ENCODE assay signal across 1 cellular context in genomic region chr16:89906141-89907025, GRCh38.
TF ChIP-seq lines count a peak whose summit lies in the region.

No MANE protein-coding gene starts in this region.

TF ChIP-seq in A549, 52 proteins besides CTCF, POLR2A, EP300 and RAD21:
- TF ChIP-seq CBX2 (IDR thresholded peaks at IDR 0.05; ENCODE audit: borderline replicate concordance, low read depth), result no peak
- no peak for TF ChIP-seq HOXB13 (CRISPR knock-in tag; IDR thresholded peaks at IDR 0.05; ENCODE audit: low read depth)
- TF ChIP-seq JUN (IDR thresholded peaks at IDR 0.05), result no peak
- no peak for TF ChIP-seq ZC3H11A (IDR thresholded peaks at IDR 0.05)
- TF ChIP-seq USF2 (IDR thresholded peaks at IDR 0.05), result no peak
- TF ChIP-seq MAFK (IDR thresholded peaks at IDR 0.05; ENCODE audit: partially characterized antibody), result no peak
- TF ChIP-seq TP53 (CRISPR knock-in tag; IDR thresholded peaks at IDR 0.05), result no peak
- no peak for TF ChIP-seq JUNB (IDR thresholded peaks at IDR 0.05)
- no peak for TF ChIP-seq ATOH8 (CRISPR knock-in tag; IDR thresholded peaks at IDR 0.05; ENCODE audit: low read depth)
- TF ChIP-seq KDM1A (IDR thresholded peaks at IDR 0.05; ENCODE audit: low read depth), result no peak
- no peak for TF ChIP-seq RFX5 (IDR thresholded peaks at IDR 0.05)
- TF ChIP-seq PHF8 (IDR thresholded peaks at IDR 0.05; ENCODE audit: borderline replicate concordance, low read depth), result no peak
- no peak for TF ChIP-seq HDAC2 (IDR thresholded peaks at IDR 0.05)
- no peak for TF ChIP-seq HEYL (CRISPR knock-in tag; IDR thresholded peaks at IDR 0.05)
- TF ChIP-seq ESRRA (IDR thresholded peaks at IDR 0.05; ENCODE audit: borderline replicate concordance, low read length), result no peak
- no peak for TF ChIP-seq EHF (CRISPR knock-in tag; IDR thresholded peaks at IDR 0.05)
- no peak for TF ChIP-seq REST (IDR thresholded peaks at IDR 0.05)
